In the genomic region with DNA sequence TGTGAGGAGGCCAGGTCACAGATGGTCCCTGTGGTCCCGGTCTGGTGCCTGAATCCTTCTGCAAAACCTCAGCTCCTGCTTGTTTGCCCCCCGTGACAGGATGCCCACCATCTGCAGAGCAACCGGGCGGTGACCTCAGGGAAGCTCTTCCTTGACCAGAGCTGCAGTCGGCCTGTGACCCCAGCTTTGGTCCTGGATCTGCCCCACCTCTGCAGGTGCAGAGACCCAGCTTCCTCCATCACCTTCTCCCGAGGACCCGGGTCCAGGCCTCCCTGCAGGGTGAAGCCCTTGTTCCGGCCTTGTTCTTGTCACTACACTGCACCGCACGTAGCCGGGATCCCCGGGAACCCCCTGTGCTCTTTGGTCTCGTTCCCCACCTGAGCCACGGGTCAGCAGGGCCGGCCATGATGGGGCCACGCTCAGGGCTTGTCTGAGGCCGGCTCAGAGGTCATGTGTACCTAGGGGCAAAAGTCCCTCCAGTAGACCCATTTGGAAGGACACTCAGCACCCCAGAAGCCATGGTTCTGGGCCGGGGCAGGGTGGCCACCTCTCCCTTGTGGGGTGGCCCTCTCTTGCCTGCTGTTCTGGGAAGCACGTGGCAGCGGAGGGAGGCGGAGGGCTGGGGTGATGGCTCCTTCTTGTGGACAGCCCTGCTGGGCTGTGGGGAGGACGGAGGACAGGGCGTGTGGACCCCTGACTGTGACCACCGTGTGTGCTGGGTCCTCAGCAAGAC, we compare ENCODE assay signal across 15 cellular contexts. TPM values are rescaled to one million over a fixed set of nuclear protein-coding genes. Genes with fewer than 3 reads are reported as not detected.
DNase-seq lines count a peak whose midpoint lies in the region; ATAC-seq and TF ChIP-seq lines count a peak whose summit lies in the region.
"Had no signal": no experiment of that assay in that cellular context is flagged by ENCODE, and none has a peak within 500 bp of the region (broad histone marks: within the 10 kb centered on the region; RNA-seq: fewer than 3 reads in every experiment).

No MANE protein-coding gene starts in this region.

- no peaks in the 10 kb centered on the region for H3K9me3 Mint-ChIP-seq in activated CD4-positive, alpha-beta T cell treated with anti-CD3 and anti-CD28 coated beads, Interleukin-2, amount 10 ng/mL, durations not matched to agents 24 days and 14 days
- H3K9me3 Mint-ChIP-seq in activated T-helper 17 cell treated with anti-CD3 and anti-CD28 coated beads, Interleukin-2, amount 50 U/mL, for 72 hours: no peaks in the 10 kb centered on the region

- H3K9me3 ChIP-seq in osteoblast (ENCODE audit: low read depth, low read length): no peaks in the 10 kb centered on the region
- H3K9me3 ChIP-seq: esophagus squamous epithelium had no signal

- no peak overlapping the region for H2AFZ ChIP-seq in osteoblast (ENCODE audit: low read length)
- H2AFZ ChIP-seq: GM23338 had no signal

- peak overlapping the region; percentile 85 for H3K4me3 Mint-ChIP-seq in activated CD4-positive, alpha-beta T cell treated with anti-CD3 and anti-CD28 coated beads, Interleukin-2, amount 10 ng/mL, durations not matched to agents 24 days and 14 days
- H3K4me3 Mint-ChIP-seq in activated T-helper 17 cell treated with anti-CD3 and anti-CD28 coated beads, Interleukin-2, amount 50 U/mL, for 72 hours: peak overlapping the region; percentile 73

- peaks cover 8% of the 10 kb centered on the region for H3K36me3 Mint-ChIP-seq in activated CD4-positive, alpha-beta T cell treated with anti-CD3 and anti-CD28 coated beads, Interleukin-2, amount 10 ng/mL, durations not matched to agents 24 days and 14 days (ENCODE audit: low read depth)
- no peaks in the 10 kb centered on the region for H3K36me3 Mint-ChIP-seq in activated T-helper 17 cell treated with anti-CD3 and anti-CD28 coated beads, Interleukin-2, amount 50 U/mL, for 72 hours (ENCODE audit: low read depth)

- peaks cover 69% of the 10 kb centered on the region for H4K20me1 ChIP-seq in osteoblast (ENCODE audit: insufficient read depth, low read length)

- H3K27me3 ChIP-seq in osteoblast (ENCODE audit: insufficient read depth, low read length): peaks cover 36% of the 10 kb centered on the region

- DNase-seq in activated CD4-positive, alpha-beta T cell treated with anti-CD3 and anti-CD28 coated beads, Interleukin-2, amount 10 ng/mL, durations not matched to agents 24 days and 14 days: no peak
- DNase-seq in activated CD4-positive, alpha-beta T cell treated with anti-CD3 and anti-CD28 coated beads for 4 hours: no peak
- DNase-seq in DMS114 treated with DMSO at 0.1 percent for 48 hours (lab: John Stamatoyannopoulos, UW; ENCODE audit: unreplicated experiment) (peak; percentile 22), osteoblast (ENCODE audit: insufficient read length, low spot score, missing footprints) (peak; percentile 88), OCI-M1 (lab: John Stamatoyannopoulos, UW) (no peak), glomerular visceral epithelial cell (ENCODE audit: extremely low spot score) (no peak)
- DNase-seq: amygdala, esophagus squamous epithelium, NCI-H2029 treated with DMSO at 0.1 percent for 48 hours, retina had no signal

- intact Hi-C loops in activated CD4-positive, alpha-beta T cell treated with anti-CD3 and anti-CD28 coated beads, Interleukin-2, amount 10 ng/mL, durations not matched to agents 24 days and 14 days (cut with micrococcal nuclease): loop anchor here (5.0 kb wide), 1 partner anchor 39 kb away; the partner anchor contains the start of genes LSM7 and SPPL2B

- no peak for ATAC-seq in activated T-helper 17 cell treated with anti-CD3 and anti-CD28 coated beads, Interleukin-2, amount 50 U/mL, for 72 hours (replicated peaks)
- ATAC-seq in HG03039 (IDR thresholded peaks at IDR 0.05; ENCODE audit: unreplicated experiment): no peak
- ATAC-seq: GM23338, Panc1 had no signal

- H3K27ac ChIP-seq in osteoblast (ENCODE audit: low read depth, low read length): no peak overlapping the region

- no peak overlapping the region for H3K4me3 ChIP-seq in osteoblast (ENCODE audit: insufficient read depth, low read length)
- H3K4me3 ChIP-seq: esophagus squamous epithelium, GM23338 had no signal

- no peaks in the 10 kb centered on the region for H3K79me2 ChIP-seq in osteoblast (ENCODE audit: insufficient read depth, low read length)

- H3K27ac Mint-ChIP-seq in activated CD4-positive, alpha-beta T cell treated with anti-CD3 and anti-CD28 coated beads, Interleukin-2, amount 10 ng/mL, durations not matched to agents 24 days and 14 days: peak overlapping the region; percentile 90
- peak overlapping the region; percentile 68 for H3K27ac Mint-ChIP-seq in activated T-helper 17 cell treated with anti-CD3 and anti-CD28 coated beads, Interleukin-2, amount 50 U/mL, for 72 hours
- H3K27ac Mint-ChIP-seq: GM23338 had no signal

- no peaks in the 10 kb centered on the region for H3K36me3 ChIP-seq in osteoblast (ENCODE audit: insufficient read depth, low read length)
- H3K36me3 ChIP-seq: esophagus squamous epithelium had no signal

- H3K27me3 Mint-ChIP-seq in activated CD4-positive, alpha-beta T cell treated with anti-CD3 and anti-CD28 coated beads, Interleukin-2, amount 10 ng/mL, durations not matched to agents 24 days and 14 days: no peaks in the 10 kb centered on the region
- H3K27me3 Mint-ChIP-seq in activated T-helper 17 cell treated with anti-CD3 and anti-CD28 coated beads, Interleukin-2, amount 50 U/mL, for 72 hours: no peaks in the 10 kb centered on the region

- TF ChIP-seq CTCF in osteoblast (IDR thresholded peaks at IDR 0.05; ENCODE audit: extremely low read depth, low read depth, low read length): no peak

- peaks cover 20% of the 10 kb centered on the region for H3K4me1 Mint-ChIP-seq in activated CD4-positive, alpha-beta T cell treated with anti-CD3 and anti-CD28 coated beads, Interleukin-2, amount 10 ng/mL, durations not matched to agents 24 days and 14 days
- peaks cover 12% of the 10 kb centered on the region for H3K4me1 Mint-ChIP-seq in activated T-helper 17 cell treated with anti-CD3 and anti-CD28 coated beads, Interleukin-2, amount 50 U/mL, for 72 hours

- no peaks in the 10 kb centered on the region for H3K4me1 ChIP-seq in osteoblast (ENCODE audit: insufficient read depth, low read length)

- H3K4me2 ChIP-seq in osteoblast (ENCODE audit: insufficient read depth, low read length): no peak overlapping the region
- H3K4me2 ChIP-seq: GM23338 had no signal

RNA-seq across cellular contexts. Expression of gene PEAK3, which starts 6.2 kb away (rescaled TPM):
- total RNA-seq in activated CD4-positive, alpha-beta T cell treated with anti-CD3 and anti-CD28 coated beads, Interleukin-2, amount 10 ng/mL, durations not matched to agents 24 days and 14 days: 0.09 TPM in 1 of 2 replicates, not detected in the other
- total RNA-seq in activated T-helper 17 cell treated with anti-CD3 and anti-CD28 coated beads, Interleukin-2, amount 50 U/mL, for 72 hours: under 1 TPM; 0.09 to 0.32 TPM
- total RNA-seq in osteoblast: under 0.01 TPM in 1 of 2 replicates, not detected in the other
- total RNA-seq: GM23338 had no signal

RNA-seq across cellular contexts. Expression of gene LINGO3, which starts 19.8 kb away (rescaled TPM):
- total RNA-seq in activated CD4-positive, alpha-beta T cell treated with anti-CD3 and anti-CD28 coated beads, Interleukin-2, amount 10 ng/mL, durations not matched to agents 24 days and 14 days: 0.09 and 0.26 TPM in 2 replicates
- under 1 TPM in 1 of 2 donors, not detected in 1; 0.17 TPM for total RNA-seq in activated T-helper 17 cell treated with anti-CD3 and anti-CD28 coated beads, Interleukin-2, amount 50 U/mL, for 72 hours
- total RNA-seq in osteoblast: not detected in 2 replicates
- total RNA-seq: myocyte had no signal

RNA-seq across cellular contexts. Expression of gene JSRP1, which starts 32.0 kb away (rescaled TPM):
- total RNA-seq in activated CD4-positive, alpha-beta T cell treated with anti-CD3 and anti-CD28 coated beads, Interleukin-2, amount 10 ng/mL, durations not matched to agents 24 days and 14 days: 0.40 and 0.91 TPM in 2 replicates
- 1 to 10 TPM in 1 of 2 donors, under 1 TPM in 1; 0.61 to 1.0 TPM for total RNA-seq in activated T-helper 17 cell treated with anti-CD3 and anti-CD28 coated beads, Interleukin-2, amount 50 U/mL, for 72 hours
- 0.72 TPM in 1 of 2 replicates, not detected in the other for total RNA-seq in osteoblast

RNA-seq across cellular contexts. Expression of gene AMH, which starts 39.1 kb away (rescaled TPM):
- total RNA-seq in activated CD4-positive, alpha-beta T cell treated with anti-CD3 and anti-CD28 coated beads, Interleukin-2, amount 10 ng/mL, durations not matched to agents 24 days and 14 days: 4.0 and 5.1 TPM in 2 replicates
- 1 to 10 TPM; 2.0 to 6.1 TPM for total RNA-seq in activated T-helper 17 cell treated with anti-CD3 and anti-CD28 coated beads, Interleukin-2, amount 50 U/mL, for 72 hours
- under 0.01 and 0.29 TPM in 2 replicates for total RNA-seq in osteoblast

RNA-seq across cellular contexts. Expression of gene LSM7, which starts 40.2 kb away (rescaled TPM):
- total RNA-seq in activated CD4-positive, alpha-beta T cell treated with anti-CD3 and anti-CD28 coated beads, Interleukin-2, amount 10 ng/mL, durations not matched to agents 24 days and 14 days: 190 and 192 TPM in 2 replicates
- 100 to 1,000 TPM in 1 of 2 donors, 10 to 100 TPM in 1; 96.2 to 140 TPM for total RNA-seq in activated T-helper 17 cell treated with anti-CD3 and anti-CD28 coated beads, Interleukin-2, amount 50 U/mL, for 72 hours
- total RNA-seq in osteoblast: 46.9 and 57.9 TPM in 2 replicates

Comparison
In these comparisons a context has a peak if more than half of its experiments do, and no peak if none do; other contexts are left out.
1. DNase-seq: peak in DMS114 treated with DMSO at 0.1 percent for 48 hours (single experiment) and osteoblast (single experiment); none in activated CD4-positive, alpha-beta T cell treated with anti-CD3 and anti-CD28 coated beads, Interleukin-2, amount 10 ng/mL, durations not matched to agents 24 days and 14 days (single experiment), activated CD4-positive, alpha-beta T cell treated with anti-CD3 and anti-CD28 coated beads for 4 hours (0 of 2), OCI-M1 (single experiment) and glomerular visceral epithelial cell (single experiment).